Comparison of ENCODE assay signal across 1 cellular context in the genomic region with DNA sequence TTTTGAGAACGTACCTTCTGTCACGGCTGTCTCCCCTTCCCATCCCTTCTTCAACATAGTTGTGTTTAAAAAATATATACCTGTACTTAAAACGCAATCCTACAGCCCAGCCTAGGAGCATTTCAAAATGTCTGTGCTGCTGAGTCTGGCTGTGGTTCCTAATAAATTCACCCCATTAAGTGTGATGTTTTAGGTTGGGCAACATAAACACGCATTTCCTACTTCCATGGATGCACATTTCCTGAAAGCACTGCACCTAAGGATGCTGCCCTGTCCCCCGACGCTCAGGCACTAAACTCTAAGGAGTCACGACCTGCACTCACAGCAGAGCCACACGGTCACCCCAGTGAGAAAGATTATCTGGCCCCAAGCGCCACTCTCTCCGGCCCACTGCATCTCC.
TF ChIP-seq lines count a peak whose summit lies in the region.

No MANE protein-coding gene starts in this region.

TF ChIP-seq in K562, 482 proteins besides CTCF, POLR2A, EP300 and RAD21 (continued from another document and continues in another):
- TF ChIP-seq, protein P1, sequence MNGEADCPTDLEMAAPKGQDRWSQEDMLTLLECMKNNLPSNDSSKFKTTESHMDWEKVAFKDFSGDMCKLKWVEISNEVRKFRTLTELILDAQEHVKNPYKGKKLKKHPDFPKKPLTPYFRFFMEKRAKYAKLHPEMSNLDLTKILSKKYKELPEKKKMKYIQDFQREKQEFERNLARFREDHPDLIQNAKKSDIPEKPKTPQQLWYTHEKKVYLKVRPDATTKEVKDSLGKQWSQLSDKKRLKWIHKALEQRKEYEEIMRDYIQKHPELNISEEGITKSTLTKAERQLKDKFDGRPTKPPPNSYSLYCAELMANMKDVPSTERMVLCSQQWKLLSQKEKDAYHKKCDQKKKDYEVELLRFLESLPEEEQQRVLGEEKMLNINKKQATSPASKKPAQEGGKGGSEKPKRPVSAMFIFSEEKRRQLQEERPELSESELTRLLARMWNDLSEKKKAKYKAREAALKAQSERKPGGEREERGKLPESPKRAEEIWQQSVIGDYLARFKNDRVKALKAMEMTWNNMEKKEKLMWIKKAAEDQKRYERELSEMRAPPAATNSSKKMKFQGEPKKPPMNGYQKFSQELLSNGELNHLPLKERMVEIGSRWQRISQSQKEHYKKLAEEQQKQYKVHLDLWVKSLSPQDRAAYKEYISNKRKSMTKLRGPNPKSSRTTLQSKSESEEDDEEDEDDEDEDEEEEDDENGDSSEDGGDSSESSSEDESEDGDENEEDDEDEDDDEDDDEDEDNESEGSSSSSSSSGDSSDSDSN (IDR thresholded peaks at IDR 0.05; ENCODE audit: borderline replicate concordance in 1 of 2, low read depth in 2 of 2, low read length in 2 of 2), result peak in 1 of 2 experiments; percentile 73; a peak in 1 of 4 replicates
- no peak for TF ChIP-seq GABPB1 (CRISPR knock-in tag; IDR thresholded peaks at IDR 0.05)
- TF ChIP-seq, protein P2, sequence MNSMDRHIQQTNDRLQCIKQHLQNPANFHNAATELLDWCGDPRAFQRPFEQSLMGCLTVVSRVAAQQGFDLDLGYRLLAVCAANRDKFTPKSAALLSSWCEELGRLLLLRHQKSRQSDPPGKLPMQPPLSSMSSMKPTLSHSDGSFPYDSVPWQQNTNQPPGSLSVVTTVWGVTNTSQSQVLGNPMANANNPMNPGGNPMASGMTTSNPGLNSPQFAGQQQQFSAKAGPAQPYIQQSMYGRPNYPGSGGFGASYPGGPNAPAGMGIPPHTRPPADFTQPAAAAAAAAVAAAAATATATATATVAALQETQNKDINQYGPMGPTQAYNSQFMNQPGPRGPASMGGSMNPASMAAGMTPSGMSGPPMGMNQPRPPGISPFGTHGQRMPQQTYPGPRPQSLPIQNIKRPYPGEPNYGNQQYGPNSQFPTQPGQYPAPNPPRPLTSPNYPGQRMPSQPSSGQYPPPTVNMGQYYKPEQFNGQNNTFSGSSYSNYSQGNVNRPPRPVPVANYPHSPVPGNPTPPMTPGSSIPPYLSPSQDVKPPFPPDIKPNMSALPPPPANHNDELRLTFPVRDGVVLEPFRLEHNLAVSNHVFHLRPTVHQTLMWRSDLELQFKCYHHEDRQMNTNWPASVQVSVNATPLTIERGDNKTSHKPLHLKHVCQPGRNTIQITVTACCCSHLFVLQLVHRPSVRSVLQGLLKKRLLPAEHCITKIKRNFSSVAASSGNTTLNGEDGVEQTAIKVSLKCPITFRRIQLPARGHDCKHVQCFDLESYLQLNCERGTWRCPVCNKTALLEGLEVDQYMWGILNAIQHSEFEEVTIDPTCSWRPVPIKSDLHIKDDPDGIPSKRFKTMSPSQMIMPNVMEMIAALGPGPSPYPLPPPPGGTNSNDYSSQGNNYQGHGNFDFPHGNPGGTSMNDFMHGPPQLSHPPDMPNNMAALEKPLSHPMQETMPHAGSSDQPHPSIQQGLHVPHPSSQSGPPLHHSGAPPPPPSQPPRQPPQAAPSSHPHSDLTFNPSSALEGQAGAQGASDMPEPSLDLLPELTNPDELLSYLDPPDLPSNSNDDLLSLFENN (IDR thresholded peaks at IDR 0.05; ENCODE audit: low read depth in 2 of 2, low read length in 2 of 2), result no peak
- no peak for TF ChIP-seq TRIM24 (IDR thresholded peaks at IDR 0.05)
- TF ChIP-seq, protein P3, sequence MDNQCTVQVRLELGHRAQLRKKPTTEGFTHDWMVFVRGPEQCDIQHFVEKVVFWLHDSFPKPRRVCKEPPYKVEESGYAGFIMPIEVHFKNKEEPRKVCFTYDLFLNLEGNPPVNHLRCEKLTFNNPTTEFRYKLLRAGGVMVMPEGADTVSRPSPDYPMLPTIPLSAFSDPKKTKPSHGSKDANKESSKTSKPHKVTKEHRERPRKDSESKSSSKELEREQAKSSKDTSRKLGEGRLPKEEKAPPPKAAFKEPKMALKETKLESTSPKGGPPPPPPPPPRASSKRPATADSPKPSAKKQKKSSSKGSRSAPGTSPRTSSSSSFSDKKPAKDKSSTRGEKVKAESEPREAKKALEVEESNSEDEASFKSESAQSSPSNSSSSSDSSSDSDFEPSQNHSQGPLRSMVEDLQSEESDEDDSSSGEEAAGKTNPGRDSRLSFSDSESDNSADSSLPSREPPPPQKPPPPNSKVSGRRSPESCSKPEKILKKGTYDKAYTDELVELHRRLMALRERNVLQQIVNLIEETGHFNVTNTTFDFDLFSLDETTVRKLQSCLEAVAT (IDR thresholded peaks at IDR 0.05), result peak in 1 of 2 experiments; percentile 50; a peak in 1 of 4 replicates
- peak; percentile 64 for TF ChIP-seq KDM5B (IDR thresholded peaks at IDR 0.05; ENCODE audit: insufficient replicate concordance, low read depth, low read length)
- 0 out of 2 replicates have a peak, but pooled peaks have one; percentile 17 for TF ChIP-seq XRCC5 (IDR thresholded peaks at IDR 0.05; ENCODE audit: low read depth, low read length)
- peak; percentile 28; the same call in 1 of the 2 replicates for TF ChIP-seq ZNF263 (CRISPR knock-in tag; IDR thresholded peaks at IDR 0.05; ENCODE audit: borderline replicate concordance)
- TF ChIP-seq POLR3A (IDR thresholded peaks at IDR 0.05; ENCODE audit: borderline replicate concordance, extremely low read depth, insufficient read depth, insufficient read length), result no peak
- TF ChIP-seq LEF1 (IDR thresholded peaks at IDR 0.05), result no peak
- peak; percentile 46; the same call in 1 of the 2 replicates for TF ChIP-seq E2F1 (CRISPR knock-in tag; IDR thresholded peaks at IDR 0.05)
- no peak for TF ChIP-seq SAFB2 (IDR thresholded peaks at IDR 0.05; ENCODE audit: borderline replicate concordance, low read depth, low read length, severe bottlenecking)
- no peak for TF ChIP-seq USF1 (CRISPR knock-in tag; IDR thresholded peaks at IDR 0.05)
- no peak for TF ChIP-seq PTRF (tag; IDR thresholded peaks at IDR 0.05)
- TF ChIP-seq, protein P4, sequence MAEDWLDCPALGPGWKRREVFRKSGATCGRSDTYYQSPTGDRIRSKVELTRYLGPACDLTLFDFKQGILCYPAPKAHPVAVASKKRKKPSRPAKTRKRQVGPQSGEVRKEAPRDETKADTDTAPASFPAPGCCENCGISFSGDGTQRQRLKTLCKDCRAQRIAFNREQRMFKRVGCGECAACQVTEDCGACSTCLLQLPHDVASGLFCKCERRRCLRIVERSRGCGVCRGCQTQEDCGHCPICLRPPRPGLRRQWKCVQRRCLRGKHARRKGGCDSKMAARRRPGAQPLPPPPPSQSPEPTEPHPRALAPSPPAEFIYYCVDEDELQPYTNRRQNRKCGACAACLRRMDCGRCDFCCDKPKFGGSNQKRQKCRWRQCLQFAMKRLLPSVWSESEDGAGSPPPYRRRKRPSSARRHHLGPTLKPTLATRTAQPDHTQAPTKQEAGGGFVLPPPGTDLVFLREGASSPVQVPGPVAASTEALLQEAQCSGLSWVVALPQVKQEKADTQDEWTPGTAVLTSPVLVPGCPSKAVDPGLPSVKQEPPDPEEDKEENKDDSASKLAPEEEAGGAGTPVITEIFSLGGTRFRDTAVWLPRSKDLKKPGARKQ (CRISPR knock-in tag; IDR thresholded peaks at IDR 0.05), result no peak
- no peak for TF ChIP-seq MITF (IDR thresholded peaks at IDR 0.05)
- TF ChIP-seq AFF1 (IDR thresholded peaks at IDR 0.05; ENCODE audit: low read depth in 1 of 2, partially characterized antibody in 2 of 2), result peak in 1 of 2 experiments; percentile 42
- TF ChIP-seq ZNF224 (CRISPR knock-in tag; IDR thresholded peaks at IDR 0.05), result no peak
- TF ChIP-seq MNT (conservative IDR thresholded peaks at IDR 0.05), result no peak
- TF ChIP-seq NR2F6 (CRISPR knock-in tag; IDR thresholded peaks at IDR 0.05), result no peak
- TF ChIP-seq ZKSCAN3 (CRISPR knock-in tag; IDR thresholded peaks at IDR 0.05), result no peak
- TF ChIP-seq EWSR1 (IDR thresholded peaks at IDR 0.05; ENCODE audit: borderline replicate concordance, low read depth, partially characterized antibody), result no peak
- no peak for TF ChIP-seq MTA1 (IDR thresholded peaks at IDR 0.05; ENCODE audit: borderline replicate concordance)
- no peak for TF ChIP-seq ESRRB (CRISPR knock-in tag; IDR thresholded peaks at IDR 0.05; ENCODE audit: borderline replicate concordance)
- TF ChIP-seq NR2C1 (IDR thresholded peaks at IDR 0.05), result no peak
- TF ChIP-seq NR2C1 (tag; IDR thresholded peaks at IDR 0.05), result no peak
- TF ChIP-seq ZNF707 (CRISPR knock-in tag; conservative IDR thresholded peaks at IDR 0.05), result no peak
- no peak for TF ChIP-seq KHSRP (IDR thresholded peaks at IDR 0.05)
- TF ChIP-seq EGR1 (conservative IDR thresholded peaks at IDR 0.05), result no peak
- no peak for TF ChIP-seq EP400 (IDR thresholded peaks at IDR 0.05)
- TF ChIP-seq TBP (optimal IDR thresholded peaks at IDR 0.05; ENCODE audit: low read depth, low read length), result no peak
- 0 out of 4 replicates have a peak, but pooled peaks of 1 of the 2 experiments have one; percentile 34 for TF ChIP-seq RCOR1 (IDR thresholded peaks at IDR 0.05; ENCODE audit: borderline replicate concordance in 1 of 2, low read depth in 2 of 2, low read length in 2 of 2)
- no peak for TF ChIP-seq IFI16 (CRISPR knock-in tag; IDR thresholded peaks at IDR 0.05)
- no peak for TF ChIP-seq KDM1A (IDR thresholded peaks at IDR 0.05)
- no peak for TF ChIP-seq NR0B1 (IDR thresholded peaks at IDR 0.05; ENCODE audit: partially characterized antibody)
